ENCODE assay signal across 22 cellular contexts in genomic region chr20:44936510-44936909, GRCh38.
"Had no signal": no experiment of that assay in that cellular context is flagged by ENCODE, and none has a peak within 500 bp of the region (broad histone marks: within the 10 kb centered on the region; RNA-seq: fewer than 3 reads in every experiment).

No MANE protein-coding gene starts in this region.

- DNase-seq: KBM-7, MV-4-11, NCI-H1048, NCI-H1105, NCI-H1417, NCI-H1436 treated with DMSO at 0.1 percent for 48 hours, NCI-H1694, NCI-H187 treated with DMSO at 0.1 percent for 48 hours, NCI-H2029 treated with DMSO at 0.1 percent for 48 hours, NCI-H2107, NCI-H2227 treated with DMSO at 0.1 percent for 48 hours, NCI-H524, NCI-H526 treated with DMSO at 0.1 percent for 48 hours, NCI-H748 treated with DMSO at 0.1 percent for 48 hours, Right ventricle myocardium superior, RPMI8226, SIG-M5 had no signal

- H3K9me3 ChIP-seq: SJSA1 had no signal

- FAIRE-seq: HTR-8/SVneo, RCC 7860 had no signal

- H3K4me3 ChIP-seq: SJSA1, SK-N-MC had no signal

- H3K27me3 ChIP-seq: SJSA1 had no signal

- H3K4me1 ChIP-seq: SJSA1 had no signal

- H3K27ac ChIP-seq: HL-60, SJSA1, SK-N-MC had no signal
